Comparison of ENCODE assay signal across 8 cellular contexts in genomic region chr1:50271968-50272578, GRCh38.
DNase-seq lines count a peak whose midpoint lies in the region; ATAC-seq and TF ChIP-seq lines count a peak whose summit lies in the region.

No MANE protein-coding gene starts in this region.

- H3K36me3 Mint-ChIP-seq in Calu3 (ENCODE audit: insufficient read depth, unreplicated experiment): no peaks in the 10 kb centered on the region

- intact Hi-C loops in Calu3 (cut with micrococcal nuclease; ENCODE audit: unreplicated experiment) (loop anchor here (5.0 kb wide), 1 partner anchor 60 kb away; no protein-coding TSS in a partner anchor), Right ventricle myocardium superior (cut with DNase I) (no loop called here)

- no peak overlapping the region for H3K27ac Mint-ChIP-seq in Calu3 (ENCODE audit: unreplicated experiment)

- no peak overlapping the region for H3K4me3 Mint-ChIP-seq in Calu3 (ENCODE audit: low read depth, unreplicated experiment)

- CTCF ChIA-PET in Calu3 (lab: Charles Lee): interaction anchor here (0.7 to 1.4 kb wide), 8 partner anchors 12 to 1700 kb away, joined by 3 to 9 read pairs (median 4); no protein-coding TSS in a partner anchor

- peak; percentile 65 for TF ChIP-seq CTCF in Calu3 (IDR thresholded peaks at IDR 0.05; ENCODE audit: unreplicated experiment)

- no peaks in the 10 kb centered on the region for H3K9me3 Mint-ChIP-seq in Calu3 (ENCODE audit: low read depth, unreplicated experiment)

- H3K27me3 Mint-ChIP-seq in Calu3 (ENCODE audit: unreplicated experiment): peaks cover 71% of the 10 kb centered on the region

- H3K4me1 Mint-ChIP-seq in Calu3 (ENCODE audit: low read depth, unreplicated experiment): peaks cover 3% of the 10 kb centered on the region

- DNase-seq in Calu3: peak; percentile 65
- peak; percentile 31 for DNase-seq in KBM-7
- peak; percentile 20 for DNase-seq in SW480 (ENCODE audit: low spot score)
- peak; percentile 48 for DNase-seq in Right ventricle myocardium superior
- peak; percentile 46 for DNase-seq in stimulated activated CD4-positive, alpha-beta T cell treated with anti-CD3 and anti-CD28 coated beads, Interleukin-15, amount 100 ng/mL, for 24 hours
- DNase-seq in stimulated activated naive CD4-positive, alpha-beta T cell treated with Interleukin-2 at 50 U/mL for 16 hours (lab: John Stamatoyannopoulos, UW): no peak

- no TSS peak for BruUV-seq in Calu3 (replicated peaks; lab: Mats Ljungman, UMichigan)

- ATAC-seq in GM18907 (IDR thresholded peaks at IDR 0.05; ENCODE audit: unreplicated experiment) (peak; percentile 78), Right ventricle myocardium superior (ENCODE audit: poor library complexity) (peak; percentile 76), HG02840 (IDR thresholded peaks at IDR 0.05; ENCODE audit: low FRiP score, unreplicated experiment) (no peak)

- in situ Hi-C loops in KBM-7 (cut with MboI; ENCODE audit: low pct_unique_long_range_greater_than_20kb, low sequenced_read_pairs): no loop called here
